8 cellular contexts compared by ENCODE assay signal in genomic region chr12:40107098-40107802, GRCh38. TPM values are rescaled to one million over a fixed set of nuclear protein-coding genes. Genes with fewer than 3 reads are reported as not detected.
DNase-seq lines count a peak whose midpoint lies in the region; ATAC-seq and TF ChIP-seq lines count a peak whose summit lies in the region.

No MANE protein-coding gene starts in this region.

- H3K27ac ChIP-seq in OCI-LY3 (ENCODE audit: low read length): peak overlapping the region; percentile 57
- peak overlapping the region; percentile 4 for H3K27ac ChIP-seq in naive thymus-derived CD4-positive, alpha-beta T cell (ENCODE audit: low read depth, low read length)

- H2AFZ ChIP-seq in OCI-LY3 (ENCODE audit: low read depth, low read length): peak overlapping the region; percentile 77

- POLR2A ChIA-PET in naive thymus-derived CD4-positive, alpha-beta T cell (lab: Charles Lee): no interaction called here

- peaks cover 23% of the 10 kb centered on the region; the same call in 1 of the 2 replicates for H4K20me1 ChIP-seq in OCI-LY3 (ENCODE audit: insufficient read depth, low read length)

- peak overlapping the region; percentile 89 for H3K4me2 ChIP-seq in OCI-LY3 (ENCODE audit: low read length)

- peak overlapping the region; percentile 95 for H3K4me3 ChIP-seq in OCI-LY3 (ENCODE audit: low read length)
- peak overlapping the region; percentile 50 for H3K4me3 ChIP-seq in naive thymus-derived CD4-positive, alpha-beta T cell (ENCODE audit: low read length)

- peaks cover 8% of the 10 kb centered on the region; the same call in 1 of the 2 replicates for H3K27me3 ChIP-seq in OCI-LY3 (ENCODE audit: low read depth, low read length)
- H3K27me3 ChIP-seq in naive thymus-derived CD4-positive, alpha-beta T cell (ENCODE audit: control insufficient read depth in 2 of 2, insufficient read depth in 2 of 2, low read length in 2 of 2): no peaks in the 10 kb centered on the region

- peak; percentile 67 for DNase-seq in COLO829 (ENCODE audit: low spot score)
- DNase-seq in KBM-7: peak; percentile 79
- DNase-seq in activated T-cell treated with anti-CD3 and anti-CD28 coated beads for 24 hours (ENCODE audit: low read depth): peak; percentile 80
- peak; percentile 71 to 89 (median 81) for DNase-seq in naive thymus-derived CD4-positive, alpha-beta T cell
- DNase-seq in stimulated activated CD8-positive, alpha-beta memory T cell treated with anti-CD3 and anti-CD28 coated beads, Interleukin-7, amount 100 ng/mL, for 4 hours (ENCODE audit: low read depth in 2 of 2): peak; percentile 76 to 78

- CTCF ChIA-PET in naive thymus-derived CD4-positive, alpha-beta T cell (lab: Charles Lee): interaction anchor here (0.9 to 5.3 kb wide), 6 partner anchors 10 to 101 kb away, joined by 3 to 33 read pairs (median 4); no protein-coding TSS in a partner anchor

- in situ Hi-C loops in KBM-7 (cut with MboI; ENCODE audit: low pct_unique_long_range_greater_than_20kb, low sequenced_read_pairs): no loop called here

- H3K9me3 Mint-ChIP-seq in naive thymus-derived CD4-positive, alpha-beta T cell: peaks cover 0 to 1% (median 0%) of the 10 kb centered on the region in 11 donors

- H3K4me1 Mint-ChIP-seq in naive thymus-derived CD4-positive, alpha-beta T cell: peaks cover 20 to 38% (median 31%) of the 10 kb centered on the region in 7 donors

- peak; percentile 39 for ATAC-seq in GM21447 (IDR thresholded peaks at IDR 0.05; ENCODE audit: unreplicated experiment)
- peak; percentile 72 for ATAC-seq in esophagus mucosa
- ATAC-seq in naive thymus-derived CD4-positive, alpha-beta T cell: peak; percentile 69

- no peaks in the 10 kb centered on the region for H3K9me3 ChIP-seq in OCI-LY3 (ENCODE audit: insufficient read depth, low read length)
- no peaks in the 10 kb centered on the region for H3K9me3 ChIP-seq in naive thymus-derived CD4-positive, alpha-beta T cell (ENCODE audit: control insufficient read depth in 2 of 3, low read length in 3 of 3)

- peak overlapping the region; percentile 80 to 94 (median 90) for H3K4me3 Mint-ChIP-seq in naive thymus-derived CD4-positive, alpha-beta T cell

- H3K9ac ChIP-seq in OCI-LY3 (ENCODE audit: low read length): peak overlapping the region; percentile 34

- peaks cover 9% of the 10 kb centered on the region for H3K36me3 ChIP-seq in OCI-LY3 (replicated peaks; ENCODE audit: low read depth, low read length)
- no peaks in the 10 kb centered on the region for H3K36me3 ChIP-seq in naive thymus-derived CD4-positive, alpha-beta T cell (ENCODE audit: control insufficient read depth in 2 of 3, insufficient read depth in 3 of 3, low read length in 3 of 3)

- H3K27me3 Mint-ChIP-seq in naive thymus-derived CD4-positive, alpha-beta T cell: peaks cover 0 to 35% (median 2%) of the 10 kb centered on the region in 5 donors

- H3K4me1 ChIP-seq in OCI-LY3 (ENCODE audit: low read length): peaks cover 44% of the 10 kb centered on the region
- H3K4me1 ChIP-seq in naive thymus-derived CD4-positive, alpha-beta T cell (ENCODE audit: control insufficient read depth in 2 of 2, insufficient read depth in 2 of 2, low read length in 2 of 2): peaks cover 10 to 16% of the 10 kb centered on the region in 2 donors

- no peaks in the 10 kb centered on the region for H3K36me3 Mint-ChIP-seq in naive thymus-derived CD4-positive, alpha-beta T cell

- TF ChIP-seq CTCF in OCI-LY3 (IDR thresholded peaks at IDR 0.05; ENCODE audit: low read depth, low read length): peak; percentile 93

- peak overlapping the region in 8 of 9 donors; percentile 58 to 88 (median 74) for H3K27ac Mint-ChIP-seq in naive thymus-derived CD4-positive, alpha-beta T cell

- intact Hi-C loops in naive thymus-derived CD4-positive, alpha-beta T cell (cut with micrococcal nuclease): loop anchor here (1.0 to 10.0 kb wide), 13 partner anchors 30 to 1988 kb away; partner anchors contain the start of genes ALG10B (in 2 of the 2), CPNE8 (in 1 of the 2) and KIF21A (in 1 of the 2)

- H3K79me2 ChIP-seq in OCI-LY3 (ENCODE audit: low read length): peaks cover 31% of the 10 kb centered on the region

RNA-seq across cellular contexts. Expression of gene SLC2A13, which starts 1.4 kb away (rescaled TPM):
- 2.2 TPM for total RNA-seq in esophagus mucosa
- total RNA-seq in naive thymus-derived CD4-positive, alpha-beta T cell: 1 to 10 TPM; 3.1 to 5.8 (median 4.6) TPM
- polyA plus RNA-seq in naive thymus-derived CD4-positive, alpha-beta T cell: 1 to 10 TPM; 1.2 to 1.4 TPM

Comparison
In these comparisons a context has a peak if more than half of its experiments do, and no peak if none do; other contexts are left out.
1. Peak in every context shown above with its lines: DNase-seq, ATAC-seq, H3K4me3 ChIP-seq and H3K27ac ChIP-seq.